In the genomic region with DNA sequence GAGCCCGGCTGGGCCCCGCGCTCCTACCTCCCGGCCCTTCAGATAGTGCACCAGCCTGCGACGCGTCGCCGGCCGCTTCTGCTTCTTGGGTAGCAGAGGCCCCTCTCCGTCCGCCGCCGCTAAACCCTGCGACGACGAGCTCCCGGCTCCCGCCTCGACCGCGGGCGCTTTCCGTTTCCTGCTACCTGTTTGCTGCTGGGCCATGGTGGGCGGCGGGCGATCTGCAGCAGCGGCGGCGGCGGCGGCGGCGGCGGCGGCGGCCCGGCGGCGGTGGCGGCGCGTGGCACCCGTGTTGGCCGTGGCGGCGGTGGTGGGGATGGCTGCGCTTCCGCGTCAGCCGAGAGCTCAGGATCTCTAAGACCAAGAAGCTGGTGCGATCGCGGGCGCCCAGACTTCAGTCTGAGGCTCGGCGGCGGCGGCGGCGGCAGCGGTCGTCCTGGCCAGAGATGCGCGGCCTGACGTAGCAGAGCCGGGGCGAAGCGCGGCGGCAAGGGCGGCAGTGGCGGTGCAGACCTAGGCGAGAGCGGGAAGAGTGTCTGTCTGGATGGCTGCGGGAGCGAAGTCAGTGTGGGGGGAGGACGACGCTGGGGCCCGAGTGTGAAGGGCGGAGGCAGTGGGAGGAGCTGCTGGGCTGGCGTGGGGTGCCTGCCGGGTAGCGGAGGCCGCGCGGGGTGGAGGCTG, we compare ENCODE assay signal across 9 cellular contexts. TPM values are rescaled to one million over a fixed set of nuclear protein-coding genes. Genes with fewer than 3 reads are reported as not detected.
DNase-seq lines count a peak whose midpoint lies in the region; ATAC-seq and TF ChIP-seq lines count a peak whose summit lies in the region.
"Had no signal": no experiment of that assay in that cellular context is flagged by ENCODE, and none has a peak within 500 bp of the region (broad histone marks: within the 10 kb centered on the region; RNA-seq: fewer than 3 reads in every experiment).

A gene (minus strand): TSS at position 569 of the 681 bp plus-strand sequence. CDS start 365 bp downstream, at position 204.

- H3K79me2 ChIP-seq in smooth muscle cell (ENCODE audit: low read depth): no peaks in the 10 kb centered on the region

- peaks cover 2% of the 10 kb centered on the region for H3K27me3 Mint-ChIP-seq in activated naive CD8-positive, alpha-beta T cell treated with anti-CD3 and anti-CD28 coated beads, Interleukin-2, amount 10 ng/mL, durations not matched to agents 7 days and 5 days

- H3K4me1 Mint-ChIP-seq in activated naive CD8-positive, alpha-beta T cell treated with anti-CD3 and anti-CD28 coated beads, Interleukin-2, amount 10 ng/mL, durations not matched to agents 7 days and 5 days: no peaks in the 10 kb centered on the region

- no peaks in the 10 kb centered on the region for H4K20me1 ChIP-seq in smooth muscle cell (ENCODE audit: low read depth)

- H3K27me3 ChIP-seq in smooth muscle cell (ENCODE audit: low read depth): no peaks in the 10 kb centered on the region

- no peak within 1 kb of the TSS for H3K27ac ChIP-seq in smooth muscle cell (ENCODE audit: low read depth)

- H3K27ac Mint-ChIP-seq in activated naive CD8-positive, alpha-beta T cell treated with anti-CD3 and anti-CD28 coated beads, Interleukin-2, amount 10 ng/mL, durations not matched to agents 7 days and 5 days: no peak within 1 kb of the TSS

- no peak within 1 kb of the TSS for H3K9ac ChIP-seq in smooth muscle cell (ENCODE audit: low read depth)

- peak; percentile 5 to 7 for DNase-seq in NCI-H2081 (lab: John Stamatoyannopoulos, UW)
- DNase-seq in NCI-H2081 treated with DMSO at 0.1 percent for 48 hours (lab: John Stamatoyannopoulos, UW): no peak
- peak; percentile 23 for DNase-seq in activated naive CD8-positive, alpha-beta T cell treated with anti-CD3 and anti-CD28 coated beads, Interleukin-2, amount 10 ng/mL, durations not matched to agents 7 days and 5 days
- no peak for DNase-seq in smooth muscle cell (lab: John Stamatoyannopoulos, UW; ENCODE audit: unreplicated experiment)
- no peak for DNase-seq in NCI-H1436 (lab: John Stamatoyannopoulos, UW)
- no peak for DNase-seq in NCI-H1930 (lab: John Stamatoyannopoulos, UW)

- H2AFZ ChIP-seq in smooth muscle cell (ENCODE audit: low read depth): no peak within 1 kb of the TSS

- H3K9me3 Mint-ChIP-seq in activated naive CD8-positive, alpha-beta T cell treated with anti-CD3 and anti-CD28 coated beads, Interleukin-2, amount 10 ng/mL, durations not matched to agents 7 days and 5 days: no peaks in the 10 kb centered on the region

- POLR2A ChIA-PET in activated naive CD8-positive, alpha-beta T cell treated with anti-CD3 and anti-CD28 coated beads, Interleukin-2, amount 10 ng/mL, durations not matched to agents 7 days and 5 days (lab: Charles Lee): no interaction called here

- H3K4me2 ChIP-seq in smooth muscle cell: peak within 1 kb of the TSS; percentile 80

- WGBS in smooth muscle cell (ENCODE audit: low lambda C conversion rate): 57% methylated on average over 69 of the region's 87 CpGs

- no peaks in the 10 kb centered on the region for H3K36me3 Mint-ChIP-seq in activated naive CD8-positive, alpha-beta T cell treated with anti-CD3 and anti-CD28 coated beads, Interleukin-2, amount 10 ng/mL, durations not matched to agents 7 days and 5 days

- peak within 1 kb of the TSS; percentile 48 for H3K4me3 Mint-ChIP-seq in activated naive CD8-positive, alpha-beta T cell treated with anti-CD3 and anti-CD28 coated beads, Interleukin-2, amount 10 ng/mL, durations not matched to agents 7 days and 5 days

- TF ChIP-seq CTCF in smooth muscle cell (IDR thresholded peaks at IDR 0.05; ENCODE audit: borderline replicate concordance, insufficient read depth, poor library complexity, severe bottlenecking): no peak

- no peaks in the 10 kb centered on the region for H3K36me3 ChIP-seq in smooth muscle cell (ENCODE audit: low read depth)

- ATAC-seq in activated naive CD8-positive, alpha-beta T cell treated with anti-CD3 and anti-CD28 coated beads, Interleukin-2, amount 10 ng/mL, durations not matched to agents 7 days and 5 days (ENCODE audit: low read depth): no peak
- no peak for ATAC-seq in GM18868 (IDR thresholded peaks at IDR 0.05; ENCODE audit: unreplicated experiment)

- H3K4me3 ChIP-seq in iPS-18c (ENCODE audit: insufficient read depth, low read depth, low read length) (peak within 1 kb of the TSS; percentile 31), smooth muscle cell (peak within 1 kb of the TSS; percentile 48)

- H3K4me1 ChIP-seq in smooth muscle cell (ENCODE audit: low read depth): no peaks in the 10 kb centered on the region

- no peaks in the 10 kb centered on the region for H3F3A ChIP-seq in smooth muscle cell (ENCODE audit: low read depth)

- H3K9me3 ChIP-seq in iPS-18c (ENCODE audit: control insufficient read depth, insufficient read depth, low read length) (peaks cover 2% of the 10 kb centered on the region), smooth muscle cell (replicated peaks; ENCODE audit: low read depth) (no peaks in the 10 kb centered on the region)

RNA-seq across cellular contexts. Expression of the gene that starts here (rescaled TPM):
- not detected for total RNA-seq in activated naive CD8-positive, alpha-beta T cell treated with anti-CD3 and anti-CD28 coated beads, Interleukin-2, amount 10 ng/mL, durations not matched to agents 7 days and 5 days
- total RNA-seq in smooth muscle cell: 0.13 and 0.36 TPM in 2 replicates
- polyA plus RNA-seq in smooth muscle cell: 0.52 TPM in 1 of 2 replicates, not detected in the other
- total RNA-seq: fibroblast of lung had no signal
- polyA plus RNA-seq: fibroblast of lung had no signal

Comparison
In these comparisons a context has a peak if more than half of its experiments do, and no peak if none do; other contexts are left out.
1. DNase-seq: peak in NCI-H2081 (2 of 2); none in NCI-H2081 treated with DMSO at 0.1 percent for 48 hours (single experiment), smooth muscle cell (single experiment), NCI-H1436 (single experiment) and NCI-H1930 (0 of 2).
2. Peak in DNase-seq in activated naive CD8-positive, alpha-beta T cell treated with anti-CD3 and anti-CD28 coated beads, Interleukin-2, amount 10 ng/mL, durations not matched to agents 7 days and 5 days; RNA of the gene not detected or under 1 TPM.